ENCODE assay signal across 21 cellular contexts in the genomic region with DNA sequence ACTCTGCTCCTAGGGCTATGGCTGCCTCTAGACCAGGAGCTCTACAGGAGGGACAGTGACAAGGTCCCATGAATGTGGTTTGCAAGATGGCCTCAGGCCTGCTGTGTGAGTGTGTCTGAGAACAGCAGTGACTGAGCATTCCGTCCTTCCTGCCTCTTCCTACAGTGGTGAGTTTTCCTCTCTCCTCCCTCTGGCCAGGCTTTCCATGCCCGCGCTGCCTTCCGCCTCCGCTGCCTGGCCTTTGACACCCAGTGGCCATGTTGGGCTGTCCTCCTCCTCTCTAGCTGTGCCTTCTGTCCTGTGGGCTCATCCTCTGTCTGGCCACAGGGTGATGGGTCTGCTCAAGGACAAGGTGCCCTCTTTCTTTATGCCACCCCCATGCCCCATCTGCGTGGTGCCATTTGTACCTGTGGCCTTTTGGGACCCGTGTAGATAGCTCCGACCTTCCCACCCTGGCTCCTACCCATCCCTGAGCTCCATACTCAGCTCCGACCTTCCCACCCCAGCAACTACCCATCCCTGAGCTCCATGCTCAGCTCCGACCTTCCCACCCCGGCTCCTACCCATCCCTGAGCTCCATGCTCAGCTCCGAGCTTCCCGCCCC.
DNase-seq lines count a peak whose midpoint lies in the region; ATAC-seq and TF ChIP-seq lines count a peak whose summit lies in the region.
"Had no signal": no experiment of that assay in that cellular context is flagged by ENCODE, and none has a peak within 500 bp of the region (broad histone marks: within the 10 kb centered on the region; RNA-seq: fewer than 3 reads in every experiment).

No MANE protein-coding gene starts in this region.

- H3K79me2 ChIP-seq in GM23338 (replicated peaks; ENCODE audit: insufficient read depth) (no peaks in the 10 kb centered on the region), Karpas-422 (ENCODE audit: low read length) (no peaks in the 10 kb centered on the region)

- H2AFZ ChIP-seq in GM23338 (no peak overlapping the region), Karpas-422 (ENCODE audit: low read length) (no peak overlapping the region)

- intact Hi-C loops in sigmoid colon (cut with DNase I) = no loop called here

- H3K27me3 ChIP-seq in GM23338 (ENCODE audit: insufficient read depth) (no peaks in the 10 kb centered on the region), Karpas-422 (ENCODE audit: low read length) (no peaks in the 10 kb centered on the region), sigmoid colon (no peaks in the 10 kb centered on the region)

- ATAC-seq in GM23338 = no peak
- ATAC-seq in stimulated activated effector memory CD8-positive, alpha-beta T cell treated with anti-CD3 and anti-CD28 coated beads, Interleukin-12 subunit alpha, Interleukin-12 subunit beta, amount 100 ng/mL, for 72 hours = no peak
- ATAC-seq in HG02763 (IDR thresholded peaks at IDR 0.05; ENCODE audit: unreplicated experiment) = no peak
- ATAC-seq: A549, HepG2 had no signal

- no peaks in the 10 kb centered on the region for H3K4me1 Mint-ChIP-seq in GM23338
- no peaks in the 10 kb centered on the region for H3K4me1 Mint-ChIP-seq in stimulated activated effector memory CD8-positive, alpha-beta T cell treated with anti-CD3 and anti-CD28 coated beads, Interleukin-12 subunit alpha, Interleukin-12 subunit beta, amount 100 ng/mL, for 72 hours
- H3K4me1 Mint-ChIP-seq: CD4-positive, alpha-beta memory T cell had no signal

- 83 to 84% methylated on average over 13 of the region's 13 CpGs for WGBS in sigmoid colon, 2 donors

- DNase-seq in GM23338 (ENCODE audit: low spot score) (no peak), Karpas-422 (peak; percentile 4), islet precursor cell (peak; percentile 11), sigmoid colon (peak; percentile 27), NCI-H510A treated with DMSO at 0.1 percent for 48 hours (lab: John Stamatoyannopoulos, UW) (no peak)
- no peak for DNase-seq in stimulated activated effector memory CD8-positive, alpha-beta T cell treated with anti-CD3 and anti-CD28 coated beads, Interleukin-12 subunit alpha, Interleukin-12 subunit beta, amount 100 ng/mL, for 72 hours (ENCODE audit: low spot score in 2 of 2)
- DNase-seq: AML-193; C1 segment of cervical spinal cord; CD4-positive, alpha-beta memory T cell; COR-L47; GOT3; Kasumi-1; NCI-H1092 treated with DMSO at 0.1 percent for 48 hours; NCI-H1436 treated with DMSO at 0.1 percent for 48 hours; NCI-H187 treated with DMSO at 0.1 percent for 48 hours; NCI-H524 treated with DMSO at 0.1 percent for 48 hours; NCI-H774; SK-N-SH had no signal

- H3K9me2 ChIP-seq in GM23338 (ENCODE audit: insufficient read depth) (no peaks in the 10 kb centered on the region), Karpas-422 (replicated peaks; ENCODE audit: insufficient read depth, low read length) (no peaks in the 10 kb centered on the region)
- H3K9me2 ChIP-seq: SK-N-SH had no signal

- H3K4me2 ChIP-seq in GM23338 (no peak overlapping the region), Karpas-422 (ENCODE audit: low read depth, low read length, poor library complexity, severe bottlenecking) (no peak overlapping the region)
- H3K4me2 ChIP-seq: A549, SK-N-SH had no signal

- H3K4me3 Mint-ChIP-seq in GM23338 = no peak overlapping the region
- H3K4me3 Mint-ChIP-seq in stimulated activated effector memory CD8-positive, alpha-beta T cell treated with anti-CD3 and anti-CD28 coated beads, Interleukin-12 subunit alpha, Interleukin-12 subunit beta, amount 100 ng/mL, for 72 hours = no peak overlapping the region
- H3K4me3 Mint-ChIP-seq: CD4-positive, alpha-beta memory T cell had no signal

- H3K36me3 ChIP-seq in GM23338 (ENCODE audit: insufficient read depth) (no peaks in the 10 kb centered on the region), Karpas-422 (ENCODE audit: insufficient read depth, low read length) (no peaks in the 10 kb centered on the region), sigmoid colon (no peaks in the 10 kb centered on the region)

- H3K4me3 ChIP-seq in GM23338 (no peak overlapping the region), Karpas-422 (ENCODE audit: low read length) (no peak overlapping the region), sigmoid colon (no peak overlapping the region)
- H3K4me3 ChIP-seq: A549 had no signal

- no peaks in the 10 kb centered on the region for H3K4me1 ChIP-seq in GM23338 (ENCODE audit: insufficient read depth)
- no peaks in the 10 kb centered on the region for H3K4me1 ChIP-seq in Karpas-422 (ENCODE audit: low read length)
- no peaks in the 10 kb centered on the region for H3K4me1 ChIP-seq in sigmoid colon
- H3K4me1 ChIP-seq: A549 had no signal

- H4K20me1 ChIP-seq in GM23338 (replicated peaks; ENCODE audit: insufficient read depth) = no peaks in the 10 kb centered on the region
- no peaks in the 10 kb centered on the region for H4K20me1 ChIP-seq in Karpas-422 (ENCODE audit: insufficient read depth, low read depth, low read length)

- H3K36me3 Mint-ChIP-seq in GM23338 (ENCODE audit: low read depth) = no peaks in the 10 kb centered on the region; the same call in 2 of the 3 replicates
- H3K36me3 Mint-ChIP-seq in stimulated activated effector memory CD8-positive, alpha-beta T cell treated with anti-CD3 and anti-CD28 coated beads, Interleukin-12 subunit alpha, Interleukin-12 subunit beta, amount 100 ng/mL, for 72 hours = no peaks in the 10 kb centered on the region
- H3K36me3 Mint-ChIP-seq: CD4-positive, alpha-beta memory T cell had no signal

- no peaks in the 10 kb centered on the region for H3F3A ChIP-seq in GM23338 (replicated peaks; ENCODE audit: low read depth)

- TF ChIP-seq CTCF in GM23338 (conservative IDR thresholded peaks at IDR 0.05; ENCODE audit: low read depth in 2 of 2) = no peak
- no peak for TF ChIP-seq CTCF in sigmoid colon (IDR thresholded peaks at IDR 0.05)

- H3K9ac ChIP-seq in Karpas-422 (ENCODE audit: low read length) = no peak overlapping the region
- H3K9ac ChIP-seq: SK-N-SH had no signal

- H3K27me3 Mint-ChIP-seq in GM23338 (ENCODE audit: insufficient read depth, low read depth, poor library complexity) = peaks cover 13% of the 10 kb centered on the region

- H3K27ac ChIP-seq in GM23338 (ENCODE audit: low read depth) (no peak overlapping the region), Karpas-422 (ENCODE audit: low read length) (no peak overlapping the region), sigmoid colon (no peak overlapping the region)
- H3K27ac ChIP-seq: A549 had no signal

- H3K9me3 ChIP-seq in Karpas-422 (ENCODE audit: low read length) (no peaks in the 10 kb centered on the region), sigmoid colon (no peaks in the 10 kb centered on the region)
- H3K9me3 ChIP-seq: A549, SK-N-SH had no signal

- peaks cover 23% of the 10 kb centered on the region for H3K9me3 Mint-ChIP-seq in GM23338
- no peaks in the 10 kb centered on the region for H3K9me3 Mint-ChIP-seq in stimulated activated effector memory CD8-positive, alpha-beta T cell treated with anti-CD3 and anti-CD28 coated beads, Interleukin-12 subunit alpha, Interleukin-12 subunit beta, amount 100 ng/mL, for 72 hours

- no peak for TF ChIP-seq EP300 in sigmoid colon (IDR thresholded peaks at IDR 0.05)

- no peak for TF ChIP-seq POLR2A in sigmoid colon (IDR thresholded peaks at IDR 0.05)

- peak overlapping the region; percentile 20; the same call in 1 of the 2 replicates for H3K27ac Mint-ChIP-seq in GM23338
- H3K27ac Mint-ChIP-seq in stimulated activated effector memory CD8-positive, alpha-beta T cell treated with anti-CD3 and anti-CD28 coated beads, Interleukin-12 subunit alpha, Interleukin-12 subunit beta, amount 100 ng/mL, for 72 hours = no peak overlapping the region
- H3K27ac Mint-ChIP-seq: CD4-positive, alpha-beta memory T cell had no signal

TF ChIP-seq in GM23338, 12 proteins besides CTCF, POLR2A, EP300 and RAD21 (continues in another document):
- no peak for TF ChIP-seq ZNF331 (CRISPR knock-in tag; IDR thresholded peaks at IDR 0.05; ENCODE audit: low read depth)

Comparison
In these comparisons a context has a peak if more than half of its experiments do, and no peak if none do; other contexts are left out.
1. DNase-seq: peak in Karpas-422 (single experiment), islet precursor cell (single experiment) and sigmoid colon (single experiment); none in GM23338 (single experiment), stimulated activated effector memory CD8-positive, alpha-beta T cell treated with anti-CD3 and anti-CD28 coated beads, Interleukin-12 subunit alpha, Interleukin-12 subunit beta, amount 100 ng/mL, for 72 hours (0 of 2) and NCI-H510A treated with DMSO at 0.1 percent for 48 hours (single experiment).